In genomic region chr16:69330286-69331109, GRCh38 we compare ENCODE assay signal across 8 cellular contexts. TPM values are rescaled to one million over a fixed set of nuclear protein-coding genes. Genes with fewer than 3 reads are reported as not detected.
A peak's percentile ranks its signal among the peaks of the same experiment; 100 is the strongest.
DNase-seq lines count a peak whose midpoint lies in the region; ATAC-seq and TF ChIP-seq lines count a peak whose summit lies in the region.

PDF (minus strand) TSS chr16:69330588; CDS start chr16:69330570, 18 bp downstream.

- no peaks in the 10 kb centered on the region for H3K27me3 ChIP-seq in spleen (replicated peaks in 1 of 7)

- H3K9me3 ChIP-seq in spleen, result no peaks in the 10 kb centered on the region

- WGBS in spleen, 5 donors, result 0 to 1% (median 1%) methylated on average over 52 to 93 of the region's 93 CpGs

- no peak for TF ChIP-seq CTCF in AG10803 (conservative IDR thresholded peaks at IDR 0.05; ENCODE audit: low read length)
- TF ChIP-seq CTCF in spleen (IDR thresholded peaks at IDR 0.05 in 8 of 11, conservative IDR thresholded peaks at IDR 0.05 in 3 of 11), result peak in 3 of 11 experiments; percentile 20 to 44 (median 34)

- TF ChIP-seq POLR2A in spleen (IDR thresholded peaks at IDR 0.05), result peak in 1 of 3 donors; percentile 34

- peak; percentile 91 for DNase-seq in AG10803 (ENCODE audit: low read depth)
- DNase-seq in NCI-H345 (lab: John Stamatoyannopoulos, UW), result peak; percentile 89
- DNase-seq in activated CD4-positive, CD25-positive, alpha-beta regulatory T cell treated with anti-CD3 and anti-CD28 coated beads, Interleukin-2, amount 50 U/mL, for 16 hours (ENCODE audit: low read depth, low spot score), result peak; percentile 71
- peak; percentile 79 for DNase-seq in central memory CD4-positive, alpha-beta T cell
- peak; percentile 94 for DNase-seq in inferior parietal cortex (ENCODE audit: extremely low spot score)
- peak; percentile 98 for DNase-seq in spleen

- H3K4me3 ChIP-seq in AG10803 (ENCODE audit: low read length), result peak within 1 kb of the TSS; percentile 79
- peak within 1 kb of the TSS; percentile 76 to 100 (median 99) for H3K4me3 ChIP-seq in spleen

- H3K36me3 ChIP-seq in spleen, result peaks cover 0 to 75% (median 50%) of the 10 kb centered on the region in 6 donors

- intact Hi-C loops in spleen (cut with DNase I; ENCODE audit: low total_unique reads), result no loop called here

- H3K27ac ChIP-seq in spleen, result peak within 1 kb of the TSS; percentile 73 to 96 (median 91)

- ATAC-seq in GM19025 (IDR thresholded peaks at IDR 0.05; ENCODE audit: low read depth, unreplicated experiment) (peak; percentile 95), HG03280 (IDR thresholded peaks at IDR 0.05; ENCODE audit: unreplicated experiment) (peak; percentile 92)

- H3K4me1 ChIP-seq in spleen, result peaks cover 29 to 89% (median 60%) of the 10 kb centered on the region in 6 donors

RNA-seq across cellular contexts. Expression of gene PDF, which starts in this region (rescaled TPM):
- 10 to 100 TPM in 3 of 7 donors, 1 to 10 TPM in 4; 7.1 to 18.5 (median 9.4) TPM for total RNA-seq in spleen
- polyA plus RNA-seq in spleen, result 1 to 10 TPM; 2.4 to 7.1 (median 4.7) TPM

Comparison
In these comparisons a context has a peak if more than half of its experiments do, and no peak if none do; other contexts are left out.
1. Peak in every context shown above with its lines: DNase-seq, ATAC-seq, H3K4me3 ChIP-seq and H3K27ac ChIP-seq.